ENCODE assay signal across 28 cellular contexts in the genomic region with DNA sequence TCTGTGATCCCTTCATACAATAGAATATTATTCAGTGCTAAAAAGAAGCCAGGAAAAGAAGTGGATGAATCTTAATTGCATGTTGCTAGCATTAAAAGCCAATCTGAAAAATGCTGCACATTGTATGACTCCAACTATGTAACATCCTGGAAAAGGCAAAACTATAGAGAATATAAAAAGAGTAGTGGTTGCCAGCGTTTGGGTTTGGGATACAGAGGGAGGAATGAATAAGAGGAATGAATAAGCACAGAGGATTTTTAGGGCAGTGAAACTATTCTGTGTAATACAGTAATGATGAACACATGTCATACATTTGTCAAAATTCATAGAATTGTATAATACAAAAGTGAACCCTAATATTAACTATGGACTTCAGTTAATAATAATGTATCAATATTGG. TPM values are rescaled to one million over a fixed set of nuclear protein-coding genes. Genes with fewer than 3 reads are reported as not detected.
"Had no signal": no experiment of that assay in that cellular context is flagged by ENCODE, and none has a peak within 500 bp of the region (broad histone marks: within the 10 kb centered on the region; RNA-seq: fewer than 3 reads in every experiment).

No MANE protein-coding gene starts in this region.

- H3K27me3 ChIP-seq: ascending aorta, breast epithelium, cardiac muscle cell, colonic mucosa, esophagus squamous epithelium, gastroesophageal sphincter had no signal

- H3K4me1 ChIP-seq: ascending aorta, breast epithelium, colonic mucosa, esophagus squamous epithelium, gastroesophageal sphincter had no signal

- ATAC-seq: gastroesophageal sphincter had no signal

- DNase-seq: activated CD4-positive, alpha-beta T cell treated with anti-CD3 and anti-CD28 coated beads, Interleukin-2, amount 10 ng/mL, durations not matched to agents 24 days and 14 days; activated CD4-positive, CD25-positive, alpha-beta regulatory T cell; activated CD4-positive, CD25-positive, alpha-beta regulatory T cell treated with anti-CD3 and anti-CD28 coated beads, Interleukin-2, amount 50 U/mL, for 72 hours; activated CD8-positive, alpha-beta memory T cell treated with anti-CD3 and anti-CD28 coated beads, Interleukin-2, amount 50 U/mL, for 4 hours; activated CD8-positive, alpha-beta T cell treated with anti-CD3 and anti-CD28 coated beads, Interleukin-2, amount 10 ng/mL, durations not matched to agents 7 days and 5 days; activated gamma-delta T cell; activated naive CD4-positive, alpha-beta T cell; activated naive CD4-positive, alpha-beta T cell treated with anti-CD3 and anti-CD28 coated beads, Interleukin-2, amount 10 ng/mL, durations not matched to agents 7 days and 5 days; activated naive CD8-positive, alpha-beta T cell treated with anti-CD3 and anti-CD28 coated beads, Interleukin-2, amount 10 ng/mL, durations not matched to agents 7 days and 5 days; activated T-cell treated with anti-CD3 and anti-CD28 coated beads for 4 hours; activated T-cell treated with anti-CD3 and anti-CD28 coated beads, Interleukin-2, amount 50 U/mL, for 24 hours; cerebellar nuclear complex; colonic mucosa; effector CD8-positive, alpha-beta T cell; esophagus squamous epithelium; foreskin melanocyte; head of caudate nucleus had no signal

- H3K9me3 ChIP-seq: ascending aorta, breast epithelium, colonic mucosa, esophagus squamous epithelium, gastroesophageal sphincter had no signal

- H3K4me3 ChIP-seq: ascending aorta, breast epithelium, cardiac muscle cell, colonic mucosa, esophagus squamous epithelium, gastroesophageal sphincter had no signal

- H3K27ac ChIP-seq: ascending aorta, breast epithelium, cardiac muscle cell, colonic mucosa, epithelial cell of prostate, esophagus squamous epithelium, gastroesophageal sphincter had no signal

- H3K36me3 ChIP-seq: ascending aorta, breast epithelium, cardiac muscle cell, colonic mucosa, esophagus squamous epithelium, gastroesophageal sphincter had no signal

RNA-seq across cellular contexts. Expression of a gene that starts 42.5 kb away (rescaled TPM):
- total RNA-seq: activated CD4-positive, alpha-beta memory T cell treated with anti-CD3 and anti-CD28 coated beads for 36 hours; activated CD4-positive, alpha-beta T cell treated with anti-CD3 and anti-CD28 coated beads, Interleukin-2, amount 10 ng/mL, durations not matched to agents 24 days and 14 days; activated CD8-positive, alpha-beta memory T cell treated with anti-CD3 and anti-CD28 coated beads, Interleukin-2, amount 10 ng/mL, durations not matched to agents 7 days and 5 days; activated CD8-positive, alpha-beta T cell treated with anti-CD3 and anti-CD28 coated beads, Interleukin-2, amount 10 ng/mL, durations not matched to agents 7 days and 5 days; activated naive CD4-positive, alpha-beta T cell treated with anti-CD3 and anti-CD28 coated beads, Interleukin-2, amount 50 U/mL, for 72 hours; activated naive CD8-positive, alpha-beta T cell treated with anti-CD3 and anti-CD28 coated beads, Interleukin-2, amount 10 ng/mL, durations not matched to agents 7 days and 5 days; activated T-cell treated with anti-CD3 and anti-CD28 coated beads, Interleukin-2, amount 50 U/mL, for 72 hours; ascending aorta; dermis microvascular lymphatic vessel endothelial cell; esophagus squamous epithelium; fibroblast of villous mesenchyme had no signal
